Comparison of ENCODE assay signal across 8 cellular contexts in genomic region chr19:34365463-34366401, GRCh38. TPM values are rescaled to one million over a fixed set of nuclear protein-coding genes. Genes with fewer than 3 reads are reported as not detected.
DNase-seq lines count a peak whose midpoint lies in the region; ATAC-seq and TF ChIP-seq lines count a peak whose summit lies in the region.

No MANE protein-coding gene starts in this region.

- H3K9me3 Mint-ChIP-seq in activated T-cell treated with anti-CD3 and anti-CD28 coated beads, Interleukin-2, amount 50 U/mL, for 72 hours: no peaks in the 10 kb centered on the region
- no peaks in the 10 kb centered on the region for H3K9me3 Mint-ChIP-seq in natural killer cell treated with Interleukin-12 subunit alpha and Interleukin-12 subunit beta and Interleukin-15 and Interleukin-18, amount 100 ng/mL, for 72 hours

- no peaks in the 10 kb centered on the region for H3K27me3 Mint-ChIP-seq in activated T-cell treated with anti-CD3 and anti-CD28 coated beads, Interleukin-2, amount 50 U/mL, for 72 hours (ENCODE audit: low read depth)
- H3K27me3 Mint-ChIP-seq in natural killer cell treated with Interleukin-12 subunit alpha and Interleukin-12 subunit beta and Interleukin-15 and Interleukin-18, amount 100 ng/mL, for 72 hours: no peaks in the 10 kb centered on the region

- ATAC-seq in activated T-cell treated with anti-CD3 and anti-CD28 coated beads, Interleukin-2, amount 50 U/mL, for 72 hours (replicated peaks in 1 of 2): peak; percentile 6 to 17
- ATAC-seq in natural killer cell treated with Interleukin-12 subunit alpha and Interleukin-12 subunit beta and Interleukin-15 and Interleukin-18, amount 100 ng/mL, for 72 hours: peak; percentile 13 to 14
- ATAC-seq in HG03378 (IDR thresholded peaks at IDR 0.05; ENCODE audit: unreplicated experiment) (no peak), GM21619 (IDR thresholded peaks at IDR 0.05; ENCODE audit: unreplicated experiment) (no peak)

- H3K36me3 Mint-ChIP-seq in activated T-cell treated with anti-CD3 and anti-CD28 coated beads, Interleukin-2, amount 50 U/mL, for 72 hours (ENCODE audit: insufficient read depth in 2 of 2): peaks cover 6 to 19% of the 10 kb centered on the region in 2 donors
- H3K36me3 Mint-ChIP-seq in natural killer cell treated with Interleukin-12 subunit alpha and Interleukin-12 subunit beta and Interleukin-15 and Interleukin-18, amount 100 ng/mL, for 72 hours: peaks cover 11% of the 10 kb centered on the region

- DNase-seq in GM10266 (ENCODE audit: extremely low spot score) (peak; percentile 43), LNCaP clone FGC (ENCODE audit: low read depth) (peak; percentile 63), fibroblast of the aortic adventitia (ENCODE audit: low read depth) (peak; percentile 37)
- DNase-seq in activated T-cell treated with anti-CD3 and anti-CD28 coated beads, Interleukin-2, amount 50 U/mL, for 72 hours: peak; percentile 22 to 35
- DNase-seq in natural killer cell treated with Interleukin-12 subunit alpha and Interleukin-12 subunit beta and Interleukin-15 and Interleukin-18, amount 100 ng/mL, for 72 hours (ENCODE audit: low spot score): no peak

- peaks cover 63% of the 10 kb centered on the region for H3K4me1 Mint-ChIP-seq in activated T-cell treated with anti-CD3 and anti-CD28 coated beads, Interleukin-2, amount 50 U/mL, for 72 hours (ENCODE audit: low read depth)
- peaks cover 22 to 31% of the 10 kb centered on the region in 2 donors for H3K4me1 Mint-ChIP-seq in natural killer cell treated with Interleukin-12 subunit alpha and Interleukin-12 subunit beta and Interleukin-15 and Interleukin-18, amount 100 ng/mL, for 72 hours (ENCODE audit: low read depth in 2 of 2)

- H3K4me3 ChIP-seq in LNCaP clone FGC (ENCODE audit: low read depth, low read length) (peak overlapping the region; percentile 94), fibroblast of the aortic adventitia (ENCODE audit: low read depth, low read length) (peak overlapping the region; percentile 79)

- H3K27ac Mint-ChIP-seq in activated T-cell treated with anti-CD3 and anti-CD28 coated beads, Interleukin-2, amount 50 U/mL, for 72 hours: peak overlapping the region; percentile 89
- H3K27ac Mint-ChIP-seq in natural killer cell treated with Interleukin-12 subunit alpha and Interleukin-12 subunit beta and Interleukin-15 and Interleukin-18, amount 100 ng/mL, for 72 hours: peak overlapping the region; percentile 72 to 90

- peak overlapping the region; percentile 96 to 99 for H3K4me3 Mint-ChIP-seq in activated T-cell treated with anti-CD3 and anti-CD28 coated beads, Interleukin-2, amount 50 U/mL, for 72 hours
- peak overlapping the region; percentile 99 for H3K4me3 Mint-ChIP-seq in natural killer cell treated with Interleukin-12 subunit alpha and Interleukin-12 subunit beta and Interleukin-15 and Interleukin-18, amount 100 ng/mL, for 72 hours

- H3K27ac ChIP-seq in 22Rv1: peak overlapping the region; percentile 83

- TF ChIP-seq CTCF in 22Rv1 (IDR thresholded peaks at IDR 0.05): no peak
- TF ChIP-seq CTCF in GM10266 (IDR thresholded peaks at IDR 0.05; ENCODE audit: control insufficient read depth, insufficient read depth, low read depth, missing control alignments): no peak
- TF ChIP-seq CTCF in LNCaP clone FGC (IDR thresholded peaks at IDR 0.05; ENCODE audit: control insufficient read depth, extremely low read depth, insufficient read depth): no peak; the same call in 1 of the 2 replicates
- no peak for TF ChIP-seq CTCF in fibroblast of the aortic adventitia (IDR thresholded peaks at IDR 0.05; ENCODE audit: insufficient read depth, low read length)

RNA-seq across cellular contexts. Expression of gene GPI, which starts 0.7 kb away (rescaled TPM):
- 100 to 1,000 TPM; 240 to 282 TPM for total RNA-seq in activated T-cell treated with anti-CD3 and anti-CD28 coated beads, Interleukin-2, amount 50 U/mL, for 72 hours
- total RNA-seq in fibroblast of the aortic adventitia (ENCODE audit: low replicate concordance): 127 and 132 TPM in 2 replicates
- total RNA-seq in natural killer cell treated with Interleukin-12 subunit alpha and Interleukin-12 subunit beta and Interleukin-15 and Interleukin-18, amount 100 ng/mL, for 72 hours: 100 to 1,000 TPM; 394 to 516 TPM

RNA-seq across cellular contexts. Expression of gene PDCD2L, which starts 38.5 kb away (rescaled TPM):
- total RNA-seq in activated T-cell treated with anti-CD3 and anti-CD28 coated beads, Interleukin-2, amount 50 U/mL, for 72 hours: 10 to 100 TPM; 23.2 to 34.4 TPM
- total RNA-seq in fibroblast of the aortic adventitia (ENCODE audit: low replicate concordance): 6.7 and 8.0 TPM in 2 replicates
- 10 to 100 TPM; 18.2 to 28.4 TPM for total RNA-seq in natural killer cell treated with Interleukin-12 subunit alpha and Interleukin-12 subunit beta and Interleukin-15 and Interleukin-18, amount 100 ng/mL, for 72 hours

Comparison
In these comparisons a context has a peak if more than half of its experiments do, and no peak if none do; other contexts are left out.
1. ATAC-seq: peak in activated T-cell treated with anti-CD3 and anti-CD28 coated beads, Interleukin-2, amount 50 U/mL, for 72 hours (2 of 2) and natural killer cell treated with Interleukin-12 subunit alpha and Interleukin-12 subunit beta and Interleukin-15 and Interleukin-18, amount 100 ng/mL, for 72 hours (2 of 2); none in HG03378 (single experiment) and GM21619 (single experiment).